Comparison of ENCODE assay signal across 1 cellular context in the genomic region with DNA sequence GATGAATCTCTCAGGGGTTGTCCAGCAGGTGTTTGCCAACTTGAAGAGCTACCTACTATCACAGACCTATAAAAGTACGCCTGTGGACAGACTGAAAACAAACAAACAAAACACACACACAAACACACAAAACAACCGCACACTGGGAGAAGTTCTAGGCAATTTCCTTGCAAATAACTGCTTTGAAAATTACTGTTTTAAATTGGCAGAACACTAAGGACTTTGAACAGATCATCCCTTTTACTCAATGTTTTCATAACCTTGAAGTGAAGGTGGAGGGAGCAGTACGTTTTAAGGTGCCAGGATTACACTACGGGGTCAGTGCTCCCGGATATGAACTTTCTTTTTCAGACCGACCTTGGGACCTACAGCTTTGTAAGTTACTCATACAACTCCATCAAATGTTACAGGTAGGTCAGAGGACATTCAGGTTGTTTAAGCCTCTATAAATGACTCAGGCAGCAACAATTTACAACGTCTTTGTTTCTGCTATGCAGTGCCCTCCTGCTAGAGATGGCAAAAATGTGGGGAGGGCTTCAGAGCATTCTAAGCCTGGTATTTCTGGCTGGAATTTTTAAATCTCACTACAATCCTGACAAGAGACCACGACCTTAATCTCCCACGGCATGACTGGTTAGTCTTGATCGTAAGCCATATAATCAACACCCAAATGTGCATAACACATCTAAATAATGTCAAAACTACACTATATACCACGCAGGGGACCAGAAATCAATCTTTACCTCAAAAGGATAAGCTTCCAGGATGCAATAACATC.
A peak's percentile ranks its signal among the peaks of the same experiment; 100 is the strongest.
TF ChIP-seq lines count a peak whose summit lies in the region.

No MANE protein-coding gene starts in this region.

TF ChIP-seq in HepG2, 621 proteins besides CTCF, POLR2A, EP300 and RAD21 (continued from another document and continues in another):
- TF ChIP-seq ZNF850 (CRISPR knock-in tag; conservative IDR thresholded peaks at IDR 0.05) (no peak), MTA1 (CRISPR knock-in tag; IDR thresholded peaks at IDR 0.05; ENCODE audit: borderline replicate concordance) (no peak; the same call in 1 of the 2 replicates), SIX1 (CRISPR knock-in tag; IDR thresholded peaks at IDR 0.05; ENCODE audit: borderline replicate concordance) (peak; percentile 59; the same call in 1 of the 2 replicates), U2AF2 (IDR thresholded peaks at IDR 0.05; ENCODE audit: low read depth, low read length) (no peak), ATF6 (CRISPR knock-in tag; conservative IDR thresholded peaks at IDR 0.05) (0 out of 2 replicates have a peak, but pooled peaks have one; percentile 62), PRPF4 (IDR thresholded peaks at IDR 0.05; ENCODE audit: low read depth, low read length, poor library complexity, severe bottlenecking) (no peak), ZNF609 (CRISPR knock-in tag; IDR thresholded peaks at IDR 0.05; ENCODE audit: borderline replicate concordance) (peak; percentile 76; the same call in 1 of the 2 replicates), NFE2 (CRISPR knock-in tag; IDR thresholded peaks at IDR 0.05) (no peak), SP2 (CRISPR knock-in tag; IDR thresholded peaks at IDR 0.05) (no peak), SETDB1 (CRISPR knock-in tag; IDR thresholded peaks at IDR 0.05; ENCODE audit: borderline replicate concordance) (no peak), KDM5A (IDR thresholded peaks at IDR 0.05; ENCODE audit: borderline replicate concordance, low read length) (0 out of 2 replicates have a peak, but pooled peaks have one; percentile 8), GATAD1 (CRISPR knock-in tag; IDR thresholded peaks at IDR 0.05) (peak; percentile 55; the same call in 1 of the 2 replicates), ZNF501 (CRISPR knock-in tag; IDR thresholded peaks at IDR 0.05) (no peak), ZNF264 (CRISPR knock-in tag; IDR thresholded peaks at IDR 0.05) (peak; percentile 46; the same call in 1 of the 2 replicates), ZNF552 (CRISPR knock-in tag; IDR thresholded peaks at IDR 0.05; ENCODE audit: borderline replicate concordance) (no peak), PAF1 (CRISPR knock-in tag; IDR thresholded peaks at IDR 0.05) (no peak), CCAR2 (optimal IDR thresholded peaks at IDR 0.05; ENCODE audit: low read depth, low read length) (no peak), ZNF512B (CRISPR knock-in tag; IDR thresholded peaks at IDR 0.05; ENCODE audit: borderline replicate concordance) (no peak; the same call in 1 of the 2 replicates), ETV5 (CRISPR knock-in tag; IDR thresholded peaks at IDR 0.05; ENCODE audit: borderline replicate concordance) (peak; percentile 97), POGZ (CRISPR knock-in tag; IDR thresholded peaks at IDR 0.05) (no peak), HOXA7 (CRISPR knock-in tag; IDR thresholded peaks at IDR 0.05) (no peak), KLF13 (CRISPR knock-in tag; IDR thresholded peaks at IDR 0.05) (no peak), JUND (CRISPR knock-in tag; IDR thresholded peaks at IDR 0.05) (peak; percentile 96), RARA (CRISPR knock-in tag; IDR thresholded peaks at IDR 0.05) (peak; percentile 98)
- TF ChIP-seq, protein P1, sequence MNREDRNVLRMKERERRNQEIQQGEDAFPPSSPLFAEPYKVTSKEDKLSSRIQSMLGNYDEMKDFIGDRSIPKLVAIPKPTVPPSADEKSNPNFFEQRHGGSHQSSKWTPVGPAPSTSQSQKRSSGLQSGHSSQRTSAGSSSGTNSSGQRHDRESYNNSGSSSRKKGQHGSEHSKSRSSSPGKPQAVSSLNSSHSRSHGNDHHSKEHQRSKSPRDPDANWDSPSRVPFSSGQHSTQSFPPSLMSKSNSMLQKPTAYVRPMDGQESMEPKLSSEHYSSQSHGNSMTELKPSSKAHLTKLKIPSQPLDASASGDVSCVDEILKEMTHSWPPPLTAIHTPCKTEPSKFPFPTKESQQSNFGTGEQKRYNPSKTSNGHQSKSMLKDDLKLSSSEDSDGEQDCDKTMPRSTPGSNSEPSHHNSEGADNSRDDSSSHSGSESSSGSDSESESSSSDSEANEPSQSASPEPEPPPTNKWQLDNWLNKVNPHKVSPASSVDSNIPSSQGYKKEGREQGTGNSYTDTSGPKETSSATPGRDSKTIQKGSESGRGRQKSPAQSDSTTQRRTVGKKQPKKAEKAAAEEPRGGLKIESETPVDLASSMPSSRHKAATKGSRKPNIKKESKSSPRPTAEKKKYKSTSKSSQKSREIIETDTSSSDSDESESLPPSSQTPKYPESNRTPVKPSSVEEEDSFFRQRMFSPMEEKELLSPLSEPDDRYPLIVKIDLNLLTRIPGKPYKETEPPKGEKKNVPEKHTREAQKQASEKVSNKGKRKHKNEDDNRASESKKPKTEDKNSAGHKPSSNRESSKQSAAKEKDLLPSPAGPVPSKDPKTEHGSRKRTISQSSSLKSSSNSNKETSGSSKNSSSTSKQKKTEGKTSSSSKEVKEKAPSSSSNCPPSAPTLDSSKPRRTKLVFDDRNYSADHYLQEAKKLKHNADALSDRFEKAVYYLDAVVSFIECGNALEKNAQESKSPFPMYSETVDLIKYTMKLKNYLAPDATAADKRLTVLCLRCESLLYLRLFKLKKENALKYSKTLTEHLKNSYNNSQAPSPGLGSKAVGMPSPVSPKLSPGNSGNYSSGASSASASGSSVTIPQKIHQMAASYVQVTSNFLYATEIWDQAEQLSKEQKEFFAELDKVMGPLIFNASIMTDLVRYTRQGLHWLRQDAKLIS (CRISPR knock-in tag; IDR thresholded peaks at IDR 0.05): no peak
- TF ChIP-seq, protein P2, sequence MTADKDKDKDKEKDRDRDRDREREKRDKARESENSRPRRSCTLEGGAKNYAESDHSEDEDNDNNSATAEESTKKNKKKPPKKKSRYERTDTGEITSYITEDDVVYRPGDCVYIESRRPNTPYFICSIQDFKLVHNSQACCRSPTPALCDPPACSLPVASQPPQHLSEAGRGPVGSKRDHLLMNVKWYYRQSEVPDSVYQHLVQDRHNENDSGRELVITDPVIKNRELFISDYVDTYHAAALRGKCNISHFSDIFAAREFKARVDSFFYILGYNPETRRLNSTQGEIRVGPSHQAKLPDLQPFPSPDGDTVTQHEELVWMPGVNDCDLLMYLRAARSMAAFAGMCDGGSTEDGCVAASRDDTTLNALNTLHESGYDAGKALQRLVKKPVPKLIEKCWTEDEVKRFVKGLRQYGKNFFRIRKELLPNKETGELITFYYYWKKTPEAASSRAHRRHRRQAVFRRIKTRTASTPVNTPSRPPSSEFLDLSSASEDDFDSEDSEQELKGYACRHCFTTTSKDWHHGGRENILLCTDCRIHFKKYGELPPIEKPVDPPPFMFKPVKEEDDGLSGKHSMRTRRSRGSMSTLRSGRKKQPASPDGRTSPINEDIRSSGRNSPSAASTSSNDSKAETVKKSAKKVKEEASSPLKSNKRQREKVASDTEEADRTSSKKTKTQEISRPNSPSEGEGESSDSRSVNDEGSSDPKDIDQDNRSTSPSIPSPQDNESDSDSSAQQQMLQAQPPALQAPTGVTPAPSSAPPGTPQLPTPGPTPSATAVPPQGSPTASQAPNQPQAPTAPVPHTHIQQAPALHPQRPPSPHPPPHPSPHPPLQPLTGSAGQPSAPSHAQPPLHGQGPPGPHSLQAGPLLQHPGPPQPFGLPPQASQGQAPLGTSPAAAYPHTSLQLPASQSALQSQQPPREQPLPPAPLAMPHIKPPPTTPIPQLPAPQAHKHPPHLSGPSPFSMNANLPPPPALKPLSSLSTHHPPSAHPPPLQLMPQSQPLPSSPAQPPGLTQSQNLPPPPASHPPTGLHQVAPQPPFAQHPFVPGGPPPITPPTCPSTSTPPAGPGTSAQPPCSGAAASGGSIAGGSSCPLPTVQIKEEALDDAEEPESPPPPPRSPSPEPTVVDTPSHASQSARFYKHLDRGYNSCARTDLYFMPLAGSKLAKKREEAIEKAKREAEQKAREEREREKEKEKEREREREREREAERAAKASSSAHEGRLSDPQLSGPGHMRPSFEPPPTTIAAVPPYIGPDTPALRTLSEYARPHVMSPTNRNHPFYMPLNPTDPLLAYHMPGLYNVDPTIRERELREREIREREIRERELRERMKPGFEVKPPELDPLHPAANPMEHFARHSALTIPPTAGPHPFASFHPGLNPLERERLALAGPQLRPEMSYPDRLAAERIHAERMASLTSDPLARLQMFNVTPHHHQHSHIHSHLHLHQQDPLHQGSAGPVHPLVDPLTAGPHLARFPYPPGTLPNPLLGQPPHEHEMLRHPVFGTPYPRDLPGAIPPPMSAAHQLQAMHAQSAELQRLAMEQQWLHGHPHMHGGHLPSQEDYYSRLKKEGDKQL (CRISPR knock-in tag; IDR thresholded peaks at IDR 0.05; ENCODE audit: low read depth): peak; percentile 78; the same call in 1 of the 2 replicates
- TF ChIP-seq, protein P3, sequence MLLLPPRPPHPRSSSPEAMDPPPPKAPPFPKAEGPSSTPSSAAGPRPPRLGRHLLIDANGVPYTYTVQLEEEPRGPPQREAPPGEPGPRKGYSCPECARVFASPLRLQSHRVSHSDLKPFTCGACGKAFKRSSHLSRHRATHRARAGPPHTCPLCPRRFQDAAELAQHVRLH (CRISPR knock-in tag; IDR thresholded peaks at IDR 0.05; ENCODE audit: borderline replicate concordance, low read depth): no peak
- TF ChIP-seq, protein P4, sequence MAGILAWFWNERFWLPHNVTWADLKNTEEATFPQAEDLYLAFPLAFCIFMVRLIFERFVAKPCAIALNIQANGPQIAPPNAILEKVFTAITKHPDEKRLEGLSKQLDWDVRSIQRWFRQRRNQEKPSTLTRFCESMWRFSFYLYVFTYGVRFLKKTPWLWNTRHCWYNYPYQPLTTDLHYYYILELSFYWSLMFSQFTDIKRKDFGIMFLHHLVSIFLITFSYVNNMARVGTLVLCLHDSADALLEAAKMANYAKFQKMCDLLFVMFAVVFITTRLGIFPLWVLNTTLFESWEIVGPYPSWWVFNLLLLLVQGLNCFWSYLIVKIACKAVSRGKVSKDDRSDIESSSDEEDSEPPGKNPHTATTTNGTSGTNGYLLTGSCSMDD (CRISPR knock-in tag; IDR thresholded peaks at IDR 0.05): no peak
- TF ChIP-seq, protein P5, sequence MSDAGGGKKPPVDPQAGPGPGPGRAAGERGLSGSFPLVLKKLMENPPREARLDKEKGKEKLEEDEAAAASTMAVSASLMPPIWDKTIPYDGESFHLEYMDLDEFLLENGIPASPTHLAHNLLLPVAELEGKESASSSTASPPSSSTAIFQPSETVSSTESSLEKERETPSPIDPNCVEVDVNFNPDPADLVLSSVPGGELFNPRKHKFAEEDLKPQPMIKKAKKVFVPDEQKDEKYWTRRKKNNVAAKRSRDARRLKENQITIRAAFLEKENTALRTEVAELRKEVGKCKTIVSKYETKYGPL (CRISPR knock-in tag; IDR thresholded peaks at IDR 0.05): no peak
